In genomic region chr14:97848351-97848980, GRCh38 we compare ENCODE assay signal across 1 cellular context.
TF ChIP-seq lines count a peak whose summit lies in the region.

No MANE protein-coding gene starts in this region.

TF ChIP-seq in HepG2, 621 proteins besides CTCF, POLR2A, EP300 and RAD21 (continued from another document):
- TF ChIP-seq MLXIP (CRISPR knock-in tag; IDR thresholded peaks at IDR 0.05; ENCODE audit: borderline replicate concordance) (no peak), ZFP36L2 (CRISPR knock-in tag; IDR thresholded peaks at IDR 0.05) (no peak)
TF ChIP-seq in HepG2: peak in this region for 0.
